Comparison of ENCODE assay signal across 19 cellular contexts in the genomic region with DNA sequence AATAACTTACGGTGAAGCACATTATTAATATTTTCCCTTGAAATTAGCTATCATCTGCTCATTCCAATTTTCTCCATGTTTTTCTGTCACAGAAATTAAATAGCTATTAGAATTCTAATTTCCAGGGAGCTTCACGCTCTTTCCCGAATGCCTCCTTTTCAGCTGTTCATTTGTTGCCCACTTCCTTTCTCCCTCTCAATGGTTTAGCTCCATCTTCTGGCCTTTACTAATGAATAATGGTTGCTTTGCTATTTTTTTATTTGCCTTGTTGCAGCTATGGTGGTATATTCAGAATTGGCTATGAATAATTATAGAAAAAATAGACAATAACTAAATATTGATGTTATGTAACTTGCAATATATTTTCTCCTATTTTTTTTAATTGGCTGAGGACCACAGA.
A peak's percentile ranks its signal among the peaks of the same experiment; 100 is the strongest.
DNase-seq lines count a peak whose midpoint lies in the region; ATAC-seq, FAIRE-seq and TF ChIP-seq lines count a peak whose summit lies in the region.
"Had no signal": no experiment of that assay in that cellular context is flagged by ENCODE, and none has a peak within 500 bp of the region (broad histone marks: within the 10 kb centered on the region; RNA-seq: fewer than 3 reads in every experiment).

No MANE protein-coding gene starts in this region.

- no peak overlapping the region for H2BK120ac ChIP-seq in H1 (replicated peaks; ENCODE audit: low read depth, low read length)

- H3K27ac ChIP-seq in H1 (ENCODE audit: low read depth, low read length), result no peak overlapping the region
- H3K27ac ChIP-seq in osteoblast (ENCODE audit: low read depth, low read length), result no peak overlapping the region
- no peak overlapping the region for H3K27ac ChIP-seq in esophagus muscularis mucosa (replicated peaks in 1 of 4)
- H3K27ac ChIP-seq: left lung, thyroid gland had no signal

- H3K79me1 ChIP-seq in H1 (ENCODE audit: low read depth, low read length), result no peaks in the 10 kb centered on the region

- H2AK5ac ChIP-seq in H1 (ENCODE audit: low read depth, low read length), result no peak overlapping the region

- no peak overlapping the region for H4K8ac ChIP-seq in H1 (ENCODE audit: extremely low read depth, insufficient read depth, low read length)

- no peak overlapping the region for H4K5ac ChIP-seq in H1 (ENCODE audit: insufficient read length, low read depth, low read length)

- H3K56ac ChIP-seq in H1 (replicated peaks; ENCODE audit: insufficient read length, low read depth, low read length), result no peak overlapping the region

- H3K27me3 ChIP-seq in H1 (replicated peaks in 1 of 4; ENCODE audit: control insufficient read depth in 3 of 4, extremely low read depth in 1 of 4, insufficient read depth in 3 of 4, low read length in 3 of 4) (no peaks in the 10 kb centered on the region), osteoblast (ENCODE audit: insufficient read depth, low read length) (no peaks in the 10 kb centered on the region), esophagus muscularis mucosa (no peaks in the 10 kb centered on the region)
- H3K27me3 ChIP-seq: left lung, thyroid gland had no signal

- H3K4ac ChIP-seq in H1 (replicated peaks; ENCODE audit: insufficient read length, low read depth, low read length), result no peak overlapping the region

- H3K27ac Mint-ChIP-seq in T-helper 17 cell, result no peak overlapping the region
- H3K27ac Mint-ChIP-seq: activated T-helper 1 cell treated with anti-CD3 and anti-CD28 coated beads, Interleukin-12 subunit alpha, Interleukin-12 subunit beta, Interleukin-2, Interleukin-4 antibody, amounts not matched to agents 30 ng/mL and 10 ng/mL and 1 ng/mL, durations not matched to agents 14 hours and 24 hours and 36 hours; IgD-negative memory B cell; naive thymus-derived CD8-positive, alpha-beta T cell had no signal

- no peaks in the 10 kb centered on the region for H3K36me3 Mint-ChIP-seq in T-helper 17 cell (ENCODE audit: low read depth)
- H3K36me3 Mint-ChIP-seq: IgD-negative memory B cell; naive thymus-derived CD8-positive, alpha-beta T cell had no signal

- CTCF ChIA-PET in H1 (lab: Charles Lee; ENCODE audit: partially characterized antibody), result interaction anchor here (0.7 to 1.4 kb wide), 5 partner anchors 14 to 138 kb away, joined by 3 to 5 read pairs (median 4); a partner anchor contains a TSS

- no peaks in the 10 kb centered on the region for H3K4me1 Mint-ChIP-seq in T-helper 17 cell
- H3K4me1 Mint-ChIP-seq: IgD-negative memory B cell; naive thymus-derived CD8-positive, alpha-beta T cell had no signal

- no peaks in the 10 kb centered on the region for H3K23me2 ChIP-seq in H1 (ENCODE audit: low read depth, low read length)

- H3K4me2 ChIP-seq in H1 (ENCODE audit: insufficient read depth in 1 of 2, low read depth in 2 of 2, low read length in 2 of 2), result no peak overlapping the region
- peak overlapping the region; percentile 3 for H3K4me2 ChIP-seq in osteoblast (ENCODE audit: insufficient read depth, low read length)

- H4K20me1 ChIP-seq in H1 (replicated peaks in 1 of 2; ENCODE audit: control insufficient read depth in 1 of 2, insufficient read depth in 2 of 2, low read length in 2 of 2) (no peaks in the 10 kb centered on the region), osteoblast (ENCODE audit: insufficient read depth, low read length) (no peaks in the 10 kb centered on the region)

- no peak overlapping the region for H3K9ac ChIP-seq in H1 (replicated peaks in 1 of 4; ENCODE audit: extremely low read depth in 1 of 4, low read depth in 3 of 4, low read length in 3 of 4)

- H3K14ac ChIP-seq in H1 (ENCODE audit: insufficient read length), result no peak overlapping the region

- H3K23ac ChIP-seq in H1 (ENCODE audit: insufficient read length), result no peak overlapping the region

- peak; percentile 8 for TF ChIP-seq CTCF in D721Med (IDR thresholded peaks at IDR 0.05; ENCODE audit: insufficient read depth, missing control alignments)
- TF ChIP-seq CTCF in LNCaP clone FGC (IDR thresholded peaks at IDR 0.05; ENCODE audit: control insufficient read depth, extremely low read depth, insufficient read depth), result peak; percentile 37
- peak in 1 of 3 experiments; percentile 20; a peak in 1 of 4 replicates for TF ChIP-seq CTCF in H1 (IDR thresholded peaks at IDR 0.05; ENCODE audit: control extremely low read depth in 1 of 3, insufficient read depth in 1 of 3, low read depth in 1 of 3, low read length in 3 of 3)
- peak; percentile 17 for TF ChIP-seq CTCF in osteoblast (IDR thresholded peaks at IDR 0.05; ENCODE audit: extremely low read depth, low read depth, low read length)
- TF ChIP-seq CTCF in esophagus muscularis mucosa (IDR thresholded peaks at IDR 0.05), result no peak

- FAIRE-seq in D721Med (lab: Jason Lieb, UNC) (no peak), H1 (lab: Jason Lieb, UNC) (no peak)
- FAIRE-seq: colon had no signal

- no peak overlapping the region for H2BK12ac ChIP-seq in H1 (ENCODE audit: low read depth, low read length)

- H3K4me1 ChIP-seq in H1 (replicated peaks in 1 of 4; ENCODE audit: control insufficient read depth in 3 of 4, insufficient read depth in 4 of 4, low read length in 3 of 4) (no peaks in the 10 kb centered on the region), osteoblast (ENCODE audit: insufficient read depth, low read length) (no peaks in the 10 kb centered on the region), esophagus muscularis mucosa (no peaks in the 10 kb centered on the region)
- H3K4me1 ChIP-seq: left lung, thyroid gland had no signal

- POLR2A ChIA-PET in H1 (lab: Charles Lee; ENCODE audit: partially characterized antibody), result no interaction called here

- no peak overlapping the region for H2BK20ac ChIP-seq in H1 (ENCODE audit: low read length)

- H2BK5ac ChIP-seq in H1 (ENCODE audit: low read depth, low read length), result no peak overlapping the region

- TF ChIP-seq EP300 in H1 (IDR thresholded peaks at IDR 0.05; ENCODE audit: borderline replicate concordance in 1 of 2, low read depth in 2 of 2, low read length in 2 of 2), result no peak
- no peak for TF ChIP-seq EP300 in esophagus muscularis mucosa (IDR thresholded peaks at IDR 0.05)

- TF ChIP-seq POLR2A in H1 (IDR thresholded peaks at IDR 0.05; ENCODE audit: control extremely low read depth in 1 of 2, low read depth in 2 of 2, low read length in 2 of 2), result no peak
- TF ChIP-seq POLR2A in esophagus muscularis mucosa (IDR thresholded peaks at IDR 0.05; ENCODE audit: low read depth), result no peak

- intact Hi-C loops in esophagus muscularis mucosa (cut with DNase I), result no loop called here

- H3K18ac ChIP-seq in H1 (ENCODE audit: extremely low read depth, low read length), result no peak overlapping the region

- H3K9me3 ChIP-seq in H1 (ENCODE audit: insufficient read depth in 2 of 2, low read depth in 1 of 2, low read length in 1 of 2) (no peaks in the 10 kb centered on the region), osteoblast (ENCODE audit: low read depth, low read length) (no peaks in the 10 kb centered on the region), esophagus muscularis mucosa (no peaks in the 10 kb centered on the region), T-helper 17 cell (ENCODE audit: control insufficient read depth, low read length, poor library complexity, severe bottlenecking) (no peaks in the 10 kb centered on the region)
- H3K9me3 ChIP-seq: left lung, thyroid gland had no signal

- H3K4me3 ChIP-seq in LNCaP clone FGC (ENCODE audit: low read depth, low read length) (no peak overlapping the region), H1 (ENCODE audit: extremely low read depth in 1 of 4, insufficient read depth in 2 of 4, low read depth in 3 of 4, low read length in 4 of 4) (no peak overlapping the region), osteoblast (ENCODE audit: insufficient read depth, low read length) (no peak overlapping the region), esophagus muscularis mucosa (no peak overlapping the region)
- H3K4me3 ChIP-seq: left lung, thyroid gland had no signal

- peak; percentile 39 to 48 for TF ChIP-seq RAD21 in H1 (IDR thresholded peaks at IDR 0.05 in 1 of 2, conservative IDR thresholded peaks at IDR 0.05 in 1 of 2; ENCODE audit: low read depth in 2 of 2, low read length in 2 of 2)

- H3K36me3 ChIP-seq in H1 (ENCODE audit: control insufficient read depth in 2 of 4, insufficient read depth in 4 of 4, low read length in 3 of 4) (no peaks in the 10 kb centered on the region), osteoblast (ENCODE audit: insufficient read depth, low read length) (no peaks in the 10 kb centered on the region), esophagus muscularis mucosa (no peaks in the 10 kb centered on the region)
- H3K36me3 ChIP-seq: left lung, thyroid gland had no signal

- H3K79me2 ChIP-seq in H1 (ENCODE audit: control insufficient read depth in 1 of 2, insufficient read depth in 2 of 2, low read length in 2 of 2), result no peaks in the 10 kb centered on the region
- H3K79me2 ChIP-seq in osteoblast (ENCODE audit: insufficient read depth, low read length), result no peaks in the 10 kb centered on the region

- ATAC-seq in T-helper 17 cell, result no peak
- ATAC-seq: left lung; naive thymus-derived CD8-positive, alpha-beta T cell; Right ventricle myocardium inferior had no signal

- 96% methylated on average over 3 of the region's 3 CpGs; no CpG with 5 or more reads in 1 of the 2 experiments for WGBS in H1 (ENCODE audit: extremely low coverage in 1 of 2, insufficient coverage in 1 of 2, insufficient read length in 1 of 2, insufficient replicate concordance in 2 of 2, low coverage in 1 of 2, low lambda C conversion rate in 2 of 2, missing lambda C conversion rate in 1 of 2), 2 experiments
- 74% methylated on average over 3 of the region's 3 CpGs for WGBS in esophagus muscularis mucosa

- H3K27me3 Mint-ChIP-seq in T-helper 17 cell, result no peaks in the 10 kb centered on the region
- H3K27me3 Mint-ChIP-seq: IgD-negative memory B cell; naive thymus-derived CD8-positive, alpha-beta T cell had no signal

- H2BK15ac ChIP-seq in H1 (ENCODE audit: low read length), result no peak overlapping the region

- no peak overlapping the region for H3K4me3 Mint-ChIP-seq in T-helper 17 cell
- H3K4me3 Mint-ChIP-seq: activated T-helper 1 cell treated with anti-CD3 and anti-CD28 coated beads, Interleukin-12 subunit alpha, Interleukin-12 subunit beta, Interleukin-2, Interleukin-4 antibody, amounts not matched to agents 30 ng/mL and 10 ng/mL and 1 ng/mL, durations not matched to agents 14 hours and 24 hours and 36 hours; naive thymus-derived CD8-positive, alpha-beta T cell had no signal

- H4K91ac ChIP-seq in H1 (replicated peaks; ENCODE audit: insufficient read length, low read length), result no peak overlapping the region

- H2AFZ ChIP-seq in H1 (ENCODE audit: low read length) (no peak overlapping the region), osteoblast (ENCODE audit: low read length) (no peak overlapping the region)

- DNase-seq in D721Med (ENCODE audit: insufficient read length, low spot score) (no peak), LNCaP clone FGC (ENCODE audit: low read depth) (no peak), H1 (ENCODE audit: low read depth in 1 of 2, low spot score in 2 of 2) (no peak), osteoblast (ENCODE audit: insufficient read length, low spot score, missing footprints) (no peak), cortex of kidney (lab: John Stamatoyannopoulos, UW) (no peak), esophagus muscularis mucosa (ENCODE audit: extremely low spot score) (no peak), T-helper 17 cell (no peak)
- DNase-seq: GOT3; left lung; naive thymus-derived CD8-positive, alpha-beta T cell; NCI-H1417 treated with DMSO at 0.1 percent for 48 hours; NCI-H82; retina; T-helper 9 cell; thyroid gland had no signal

Comparison
In these comparisons a context has a peak if more than half of its experiments do, and no peak if none do; other contexts are left out.
1. CTCF ChIP-seq: peak in D721Med (single experiment), LNCaP clone FGC (single experiment) and osteoblast (single experiment); none in esophagus muscularis mucosa (0 of 3).